8 cellular contexts compared by ENCODE assay signal in genomic region chr12:124921200-124922008, GRCh38. TPM values are rescaled to one million over a fixed set of nuclear protein-coding genes. Genes with fewer than 3 reads are reported as not detected.
A peak's percentile ranks its signal among the peaks of the same experiment; 100 is the strongest.
DNase-seq lines count a peak whose midpoint lies in the region; ATAC-seq, FAIRE-seq and TF ChIP-seq lines count a peak whose summit lies in the region.

No MANE protein-coding gene starts in this region.

- CTCF ChIA-PET in A673 (lab: Charles Lee), result no interaction called here

- peak in 1 of 2 donors; percentile 7 for TF ChIP-seq POLR2A in suprapubic skin (IDR thresholded peaks at IDR 0.05)

- H3K4me1 ChIP-seq in A673 (ENCODE audit: insufficient read depth, low read length, poor library complexity, severe bottlenecking), result peaks cover 28% of the 10 kb centered on the region
- peaks cover 49% of the 10 kb centered on the region for H3K4me1 ChIP-seq in effector memory CD4-positive, alpha-beta T cell (ENCODE audit: control insufficient read depth, insufficient read depth, low read length, poor library complexity, severe bottlenecking)
- H3K4me1 ChIP-seq in muscle layer of duodenum (ENCODE audit: control insufficient read depth in 1 of 2, insufficient read depth in 2 of 2, low read length in 2 of 2), result peaks cover 17 to 19% of the 10 kb centered on the region in 2 donors
- H3K4me1 ChIP-seq in suprapubic skin, result peaks cover 67% of the 10 kb centered on the region

- FAIRE-seq in GM19239 (lab: Jason Lieb, UNC), result peak; percentile 90

- no TSS peak for BruUV-seq in A673 (replicated peaks; lab: Mats Ljungman, UMichigan)

- intact Hi-C loops in A673 (cut with micrococcal nuclease; ENCODE audit: unreplicated experiment), result loop anchor here (1.0 kb wide), 1 partner anchor 19 kb away; no protein-coding TSS in a partner anchor

- peak; percentile 82 for DNase-seq in A673 (ENCODE audit: low spot score)
- peak; percentile 26 for DNase-seq in GM19239 (ENCODE audit: insufficient read length, low spot score)
- peak; percentile 60 to 65 for DNase-seq in activated CD4-positive, alpha-beta T cell treated with anti-CD3 and anti-CD28 coated beads for 4 hours
- peak; percentile 40 to 58 (median 47) for DNase-seq in effector memory CD4-positive, alpha-beta T cell
- peak in 1 of 2 donors; percentile 66 for DNase-seq in suprapubic skin (ENCODE audit: low spot score in 2 of 2)
- DNase-seq in anterior cingulate cortex (lab: John Stamatoyannopoulos, UW), result no peak

- POLR2A ChIA-PET in A673 (lab: Charles Lee; ENCODE audit: low non-redundant PET), result no interaction called here

- no peak for TF ChIP-seq CTCF in A673 (conservative IDR thresholded peaks at IDR 0.05; ENCODE audit: low read depth, low read length)
- no peak for TF ChIP-seq CTCF in suprapubic skin (IDR thresholded peaks at IDR 0.05)

- peak; percentile 42 for ATAC-seq in HG03378 (IDR thresholded peaks at IDR 0.05; ENCODE audit: unreplicated experiment)

- H3K9me3 ChIP-seq in A673 (ENCODE audit: low read depth, low read length, poor library complexity, severe bottlenecking) (no peaks in the 10 kb centered on the region), muscle layer of duodenum (ENCODE audit: control insufficient read depth in 1 of 2, low read length in 2 of 2) (no peaks in the 10 kb centered on the region), suprapubic skin (no peaks in the 10 kb centered on the region)
- no peaks in the 10 kb centered on the region for H3K9me3 ChIP-seq in effector memory CD4-positive, alpha-beta T cell (ENCODE audit: control insufficient read depth, low read length)

- no peaks in the 10 kb centered on the region for H3K27me3 ChIP-seq in A673 (replicated peaks; ENCODE audit: insufficient read depth, low read depth, low read length, poor library complexity)
- H3K27me3 ChIP-seq in effector memory CD4-positive, alpha-beta T cell (replicated peaks; ENCODE audit: control insufficient read depth, insufficient read depth, low read length, poor library complexity, severe bottlenecking), result no peaks in the 10 kb centered on the region
- no peaks in the 10 kb centered on the region for H3K27me3 ChIP-seq in muscle layer of duodenum (ENCODE audit: low read depth, low read length)
- H3K27me3 ChIP-seq in suprapubic skin, result no peaks in the 10 kb centered on the region

- no peak for TF ChIP-seq EP300 in suprapubic skin (IDR thresholded peaks at IDR 0.05)

- 22% methylated on average over 16 of the region's 16 CpGs for WGBS in suprapubic skin

- H3K27ac ChIP-seq in A673 (ENCODE audit: low read depth, low read length, poor library complexity, severe bottlenecking) (peak overlapping the region; percentile 66), muscle layer of duodenum (ENCODE audit: low read length) (peak overlapping the region; percentile 73), suprapubic skin (peak overlapping the region; percentile 100)
- peak overlapping the region; percentile 90 for H3K27ac ChIP-seq in effector memory CD4-positive, alpha-beta T cell (ENCODE audit: insufficient read depth, low read length, poor library complexity, severe bottlenecking)

- no peaks in the 10 kb centered on the region for H3K36me3 ChIP-seq in A673 (ENCODE audit: insufficient read depth, low read length, poor library complexity, severe bottlenecking)
- no peaks in the 10 kb centered on the region for H3K36me3 ChIP-seq in effector memory CD4-positive, alpha-beta T cell (ENCODE audit: control insufficient read depth, insufficient read depth, low read length)
- H3K36me3 ChIP-seq in muscle layer of duodenum (ENCODE audit: control insufficient read depth in 1 of 2, insufficient read depth in 2 of 2, low read length in 2 of 2), result peaks cover 0 to 13% of the 10 kb centered on the region in 2 donors
- H3K36me3 ChIP-seq in suprapubic skin, result no peaks in the 10 kb centered on the region

- H3K4me3 ChIP-seq in A673 (ENCODE audit: low read depth, low read length, poor library complexity, severe bottlenecking), result peak overlapping the region; percentile 60
- H3K4me3 ChIP-seq in effector memory CD4-positive, alpha-beta T cell (ENCODE audit: insufficient read depth, low read depth, low read length, poor library complexity, severe bottlenecking), result peak overlapping the region; percentile 16
- H3K4me3 ChIP-seq in muscle layer of duodenum (ENCODE audit: low read depth in 1 of 2, low read length in 2 of 2), result peak overlapping the region; percentile 10 to 52
- H3K4me3 ChIP-seq in suprapubic skin, result peak overlapping the region; percentile 33

RNA-seq across cellular contexts. Expression of gene UBC, which starts 7.0 kb away (rescaled TPM):
- total RNA-seq in A673 (2021) (965 and 1,053 TPM in 2 replicates), suprapubic skin (1,000 to 10,000 TPM; 1,287 to 1,717 (median 1,373) TPM)

RNA-seq across cellular contexts. Expression of gene SCARB1, which starts 57.7 kb away (rescaled TPM):
- total RNA-seq in A673 (2021) (61.5 and 74.6 TPM in 2 replicates), suprapubic skin (10 to 100 TPM; 25.6 to 38.1 (median 29.0) TPM)

Comparison
In these comparisons a context has a peak if more than half of its experiments do, and no peak if none do; other contexts are left out.
1. DNase-seq: peak in A673 (single experiment), GM19239 (single experiment), activated CD4-positive, alpha-beta T cell treated with anti-CD3 and anti-CD28 coated beads for 4 hours (2 of 2) and effector memory CD4-positive, alpha-beta T cell (3 of 3); none in anterior cingulate cortex (0 of 58).
2. Peak in every context shown above with its lines, with median percentiles within 50 percentile points of each other: H3K27ac ChIP-seq and H3K4me3 ChIP-seq.